15 cellular contexts compared by ENCODE assay signal in genomic region chr11:65621460-65621859, GRCh38. TPM values are rescaled to one million over a fixed set of nuclear protein-coding genes. Genes with fewer than 3 reads are reported as not detected.
DNase-seq lines count a peak whose midpoint lies in the region; ATAC-seq and TF ChIP-seq lines count a peak whose summit lies in the region.
"Had no signal": no experiment of that assay in that cellular context is flagged by ENCODE, and none has a peak within 500 bp of the region (broad histone marks: within the 10 kb centered on the region; RNA-seq: fewer than 3 reads in every experiment).

No MANE protein-coding gene starts in this region.

- peaks cover 0 to 94% of the 10 kb centered on the region in 2 donors for H3K36me3 ChIP-seq in left lung
- H3K36me3 ChIP-seq in upper lobe of right lung, result peaks cover 75% of the 10 kb centered on the region

- H3K27ac ChIP-seq in left lung (no peak overlapping the region), upper lobe of right lung (no peak overlapping the region)

- H3K9me3 ChIP-seq in left lung (no peaks in the 10 kb centered on the region), upper lobe of right lung (no peaks in the 10 kb centered on the region)

- H3K4me1 ChIP-seq in left lung (peaks cover 9 to 23% of the 10 kb centered on the region in 2 donors), upper lobe of right lung (peaks cover 9% of the 10 kb centered on the region)

- H3K4me3 ChIP-seq in left lung (no peak overlapping the region), upper lobe of right lung (no peak overlapping the region)

- intact Hi-C loops in left ventricle myocardium superior (cut with micrococcal nuclease), result no loop called here
- intact Hi-C loops in cardiac septum (cut with DNase I), result loop anchor here (5.0 kb wide), 1 partner anchor 196 kb away; no protein-coding TSS in a partner anchor
- intact Hi-C loops in left lung (cut with DNase I), result loop anchor here in 1 of 2 donors (10.0 kb wide), 1 partner anchor 83 kb away; no protein-coding TSS in a partner anchor
- intact Hi-C loops in upper lobe of right lung (cut with DNase I), result no loop called here

- peak; percentile 23 for DNase-seq in left ventricle myocardium superior
- DNase-seq in cardiac septum (ENCODE audit: low spot score), result no peak
- peak in 1 of 2 donors; percentile 72 for DNase-seq in left lung
- DNase-seq in upper lobe of right lung, result no peak
- DNase-seq in NOMO-1 (lab: John Stamatoyannopoulos, UW; ENCODE audit: unreplicated experiment in 2 of 2), result no peak
- DNase-seq: C1 segment of cervical spinal cord, GDM1, KBM-7, MV-4-11, NCI-H1417 treated with DMSO at 0.1 percent for 48 hours, NCI-H2029, NCI-H2171, NCI-H446, RPMI8226 had no signal

- ATAC-seq in left ventricle myocardium superior, result no peak
- ATAC-seq in left lung, result peak; percentile 46
- ATAC-seq in upper lobe of right lung, result peak; percentile 33
- no peak for ATAC-seq in GM21825 (IDR thresholded peaks at IDR 0.05; ENCODE audit: unreplicated experiment)

- TF ChIP-seq CTCF in left lung (IDR thresholded peaks at IDR 0.05) (no peak), upper lobe of right lung (IDR thresholded peaks at IDR 0.05) (no peak)

- H3K27me3 ChIP-seq in left lung (no peaks in the 10 kb centered on the region), upper lobe of right lung (no peaks in the 10 kb centered on the region)

RNA-seq across cellular contexts. Expression of gene PCNX3, which starts 5.9 kb away (rescaled TPM):
- total RNA-seq in left ventricle myocardium superior, result 11.8 TPM
- 15.9 TPM for total RNA-seq in cardiac septum
- 10 to 100 TPM; 36.7 to 44.5 TPM for total RNA-seq in left lung
- 34.0 TPM for total RNA-seq in upper lobe of right lung

RNA-seq across cellular contexts. Expression of gene MAP3K11, which starts 7.4 kb away (rescaled TPM):
- total RNA-seq in left ventricle myocardium superior, result 39.0 TPM
- 42.5 TPM for total RNA-seq in cardiac septum
- 100 to 1,000 TPM in 1 of 2 donors, 10 to 100 TPM in 1; 74.7 to 100 TPM for total RNA-seq in left lung
- total RNA-seq in upper lobe of right lung, result 106 TPM

RNA-seq across cellular contexts. Expression of gene SIPA1, which starts 16.4 kb away (rescaled TPM):
- 32.0 TPM for total RNA-seq in left ventricle myocardium superior
- total RNA-seq in cardiac septum, result 29.7 TPM
- total RNA-seq in left lung, result 100 to 1,000 TPM in 1 of 2 donors, 10 to 100 TPM in 1; 77.3 to 107 TPM
- total RNA-seq in upper lobe of right lung, result 86.5 TPM

RNA-seq across cellular contexts. Expression of gene KCNK7, which starts 25.9 kb away (rescaled TPM):
- total RNA-seq in left ventricle myocardium superior (0.94 TPM), cardiac septum (1.5 TPM), left lung (1 to 10 TPM in 1 of 2 donors, not detected in 1; 2.0 TPM), upper lobe of right lung (1.3 TPM)

RNA-seq across cellular contexts. Expression of gene RELA, which starts 41.3 kb away (rescaled TPM):
- total RNA-seq in left ventricle myocardium superior, result 40.1 TPM
- 45.0 TPM for total RNA-seq in cardiac septum
- total RNA-seq in left lung, result 10 to 100 TPM; 56.5 to 67.9 TPM
- 68.2 TPM for total RNA-seq in upper lobe of right lung

Comparison
In these comparisons a context has a peak if more than half of its experiments do, and no peak if none do; other contexts are left out.
1. ATAC-seq: peak in left lung (single experiment) and upper lobe of right lung (single experiment); none in left ventricle myocardium superior (single experiment) and GM21825 (single experiment).